In the genomic region with DNA sequence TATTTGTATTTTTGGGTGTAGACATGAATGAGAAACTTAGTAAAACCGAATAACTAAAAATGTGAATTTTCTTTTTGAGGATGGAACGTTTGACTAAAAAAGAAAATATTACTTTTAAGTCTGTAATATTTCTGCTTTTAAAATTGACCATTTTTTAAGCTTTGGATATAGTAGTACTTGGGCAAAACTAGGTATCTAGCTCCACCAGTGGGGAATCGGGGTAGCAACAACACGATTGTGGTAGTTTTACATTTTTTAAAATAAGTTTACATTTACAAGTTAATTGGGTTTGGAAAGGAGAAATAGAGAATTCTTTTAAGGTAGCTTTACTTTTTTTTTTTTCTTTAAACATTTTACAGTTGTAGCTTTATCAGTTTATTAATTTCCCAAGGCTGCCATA, we compare ENCODE assay signal across 15 cellular contexts.
DNase-seq lines count a peak whose midpoint lies in the region; ATAC-seq and TF ChIP-seq lines count a peak whose summit lies in the region.
"Had no signal": no experiment of that assay in that cellular context is flagged by ENCODE, and none has a peak within 500 bp of the region (broad histone marks: within the 10 kb centered on the region; RNA-seq: fewer than 3 reads in every experiment).

No MANE protein-coding gene starts in this region.

- no peaks in the 10 kb centered on the region for H3F3A ChIP-seq in GM23338 (replicated peaks; ENCODE audit: low read depth)

- ATAC-seq in GM23338: no peak
- no peak for ATAC-seq in GM21825 (IDR thresholded peaks at IDR 0.05; ENCODE audit: unreplicated experiment)
- ATAC-seq: esophagus mucosa had no signal

- H3K4me1 ChIP-seq in GM23338 (ENCODE audit: insufficient read depth): peaks cover 8% of the 10 kb centered on the region

- H4K20me1 ChIP-seq in GM23338 (replicated peaks; ENCODE audit: insufficient read depth): no peaks in the 10 kb centered on the region

- TF ChIP-seq CTCF in GM23338 (conservative IDR thresholded peaks at IDR 0.05; ENCODE audit: low read depth in 2 of 2): peak; percentile 45 to 51
- peak; percentile 35 for TF ChIP-seq CTCF in VCaP (conservative IDR thresholded peaks at IDR 0.05)
- TF ChIP-seq CTCF in foreskin fibroblast (IDR thresholded peaks at IDR 0.05; ENCODE audit: low read depth, low read length): peak; percentile 14

- H3K27ac ChIP-seq in GM23338 (ENCODE audit: low read depth) (no peak overlapping the region), VCaP (no peak overlapping the region)

- peaks cover 77% of the 10 kb centered on the region for H3K36me3 Mint-ChIP-seq in GM23338 (ENCODE audit: low read depth)

- H2AFZ ChIP-seq in GM23338: no peak overlapping the region

- no peaks in the 10 kb centered on the region for H3K9me2 ChIP-seq in GM23338 (ENCODE audit: insufficient read depth)

- no peaks in the 10 kb centered on the region for H3K9me3 Mint-ChIP-seq in GM23338
- H3K9me3 Mint-ChIP-seq: brain, immature natural killer cell had no signal

- in situ Hi-C loops in ACHN (cut with HindIII; ENCODE audit: low pct_ligation_motif_present, low pct_unique_long_range_greater_than_20kb, low sequenced_read_pairs): no loop called here

- H3K79me2 ChIP-seq in GM23338 (replicated peaks; ENCODE audit: insufficient read depth): no peaks in the 10 kb centered on the region

- peaks cover 3% of the 10 kb centered on the region for H3K27me3 Mint-ChIP-seq in GM23338 (ENCODE audit: insufficient read depth, low read depth, poor library complexity)
- H3K27me3 Mint-ChIP-seq: CD4-positive, CD25-positive, alpha-beta regulatory T cell had no signal

- DNase-seq in ACHN (peak; percentile 29), GM23338 (ENCODE audit: low spot score) (peak; percentile 12), foreskin fibroblast (peak in 1 of 2 donors; percentile 31), UCSD-AML1 (lab: John Stamatoyannopoulos, UW; ENCODE audit: unreplicated experiment) (no peak)
- no peak for DNase-seq in activated naive CD4-positive, alpha-beta T cell treated with Interleukin-2 at 50 U/mL for 16 hours
- no peak for DNase-seq in activated CD8-positive, alpha-beta memory T cell treated with anti-CD3 and anti-CD28 coated beads, Interleukin-2, amount 50 U/mL, for 4 hours
- DNase-seq: CD4-positive, CD25-positive, alpha-beta regulatory T cell; GOT3; immature natural killer cell; NCI-H2227 treated with DMSO at 0.1 percent for 48 hours; SHP77 treated with DMSO at 0.1 percent for 48 hours had no signal

- peaks cover 12% of the 10 kb centered on the region; the same call in 2 of the 3 replicates for H3K4me1 Mint-ChIP-seq in GM23338
- H3K4me1 Mint-ChIP-seq: brain had no signal

- no peak overlapping the region for H3K4me2 ChIP-seq in GM23338

- H3K36me3 ChIP-seq in GM23338 (ENCODE audit: insufficient read depth): peaks cover 16% of the 10 kb centered on the region; the same call in 1 of the 2 replicates

- H3K4me3 ChIP-seq in GM23338 (no peak overlapping the region), foreskin fibroblast (ENCODE audit: low read depth in 1 of 2, low read length in 2 of 2) (no peak overlapping the region)

- H3K27ac Mint-ChIP-seq in GM23338: no peak overlapping the region
- H3K27ac Mint-ChIP-seq: brain, immature natural killer cell had no signal

- no peaks in the 10 kb centered on the region for H3K27me3 ChIP-seq in GM23338 (ENCODE audit: insufficient read depth)

- H3K4me3 Mint-ChIP-seq in GM23338: no peak overlapping the region
- H3K4me3 Mint-ChIP-seq: brain; CD4-positive, CD25-positive, alpha-beta regulatory T cell; immature natural killer cell had no signal

TF ChIP-seq in GM23338, 12 proteins besides CTCF, POLR2A, EP300 and RAD21 (continues in another document):
- TF ChIP-seq JUNB (IDR thresholded peaks at IDR 0.05; ENCODE audit: unreplicated experiment) (no peak), STAT1 (IDR thresholded peaks at IDR 0.05; ENCODE audit: unreplicated experiment) (no peak), ZNF114 (CRISPR knock-in tag; IDR thresholded peaks at IDR 0.05) (no peak), NANOG (IDR thresholded peaks at IDR 0.05; ENCODE audit: borderline replicate concordance) (no peak), EZH2 (IDR thresholded peaks at IDR 0.05; ENCODE audit: low read depth, unreplicated experiment) (no peak), CREB1 (CRISPR knock-in tag; IDR thresholded peaks at IDR 0.05; ENCODE audit: low read depth) (no peak), ZNF462 (CRISPR knock-in tag; IDR thresholded peaks at IDR 0.05) (no peak), ZNF331 (CRISPR knock-in tag; IDR thresholded peaks at IDR 0.05; ENCODE audit: low read depth) (no peak), EZH2phosphoT487 (IDR thresholded peaks at IDR 0.05; ENCODE audit: unreplicated experiment) (no peak), POLR2AphosphoS5 (IDR thresholded peaks at IDR 0.05; ENCODE audit: low read depth) (no peak)
- TF ChIP-seq, protein P1, sequence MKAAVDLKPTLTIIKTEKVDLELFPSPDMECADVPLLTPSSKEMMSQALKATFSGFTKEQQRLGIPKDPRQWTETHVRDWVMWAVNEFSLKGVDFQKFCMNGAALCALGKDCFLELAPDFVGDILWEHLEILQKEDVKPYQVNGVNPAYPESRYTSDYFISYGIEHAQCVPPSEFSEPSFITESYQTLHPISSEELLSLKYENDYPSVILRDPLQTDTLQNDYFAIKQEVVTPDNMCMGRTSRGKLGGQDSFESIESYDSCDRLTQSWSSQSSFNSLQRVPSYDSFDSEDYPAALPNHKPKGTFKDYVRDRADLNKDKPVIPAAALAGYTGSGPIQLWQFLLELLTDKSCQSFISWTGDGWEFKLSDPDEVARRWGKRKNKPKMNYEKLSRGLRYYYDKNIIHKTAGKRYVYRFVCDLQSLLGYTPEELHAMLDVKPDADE (IDR thresholded peaks at IDR 0.05): no peak

Comparison
In these comparisons a context has a peak if more than half of its experiments do, and no peak if none do; other contexts are left out.
1. DNase-seq: peak in ACHN (single experiment) and GM23338 (single experiment); none in UCSD-AML1 (single experiment), activated naive CD4-positive, alpha-beta T cell treated with Interleukin-2 at 50 U/mL for 16 hours (single experiment) and activated CD8-positive, alpha-beta memory T cell treated with anti-CD3 and anti-CD28 coated beads, Interleukin-2, amount 50 U/mL, for 4 hours (single experiment).
2. Peak in every context shown above with its lines, with median percentiles within 50 percentile points of each other: CTCF ChIP-seq.